5 cellular contexts compared by ENCODE assay signal in genomic region chr17:42915288-42915687, GRCh38. TPM values are rescaled to one million over a fixed set of nuclear protein-coding genes. Genes with fewer than 3 reads are reported as not detected.
"Had no signal": no experiment of that assay in that cellular context is flagged by ENCODE, and none has a peak within 500 bp of the region (broad histone marks: within the 10 kb centered on the region; RNA-seq: fewer than 3 reads in every experiment).

No MANE protein-coding gene starts in this region.

RNA-seq across cellular contexts. Expression of gene G6PC1, which starts 14.7 kb away (rescaled TPM):
- total RNA-seq: HT-29, HT1080, IMR-90, K562 had no signal
- polyA plus RNA-seq: IgD-negative memory B cell, IMR-90, K562 had no signal
